ENCODE assay signal across 9 cellular contexts in genomic region chr1:229556551-229556950, GRCh38. TPM values are rescaled to one million over a fixed set of nuclear protein-coding genes. Genes with fewer than 3 reads are reported as not detected.
A peak's percentile ranks its signal among the peaks of the same experiment; 100 is the strongest.
DNase-seq lines count a peak whose midpoint lies in the region; ATAC-seq, FAIRE-seq and TF ChIP-seq lines count a peak whose summit lies in the region.
"Had no signal": no experiment of that assay in that cellular context is flagged by ENCODE, and none has a peak within 500 bp of the region (broad histone marks: within the 10 kb centered on the region; RNA-seq: fewer than 3 reads in every experiment).

No MANE protein-coding gene starts in this region.

- no peak for TF ChIP-seq CTCF in A549 (IDR thresholded peaks at IDR 0.05)
- no peak for TF ChIP-seq CTCF in H9 (conservative IDR thresholded peaks at IDR 0.05)
- TF ChIP-seq CTCF in activated B cell treated with CpG ODN at 0.5 μM for 24 hours (IDR thresholded peaks at IDR 0.05): no peak

- no peak for TF ChIP-seq RAD21 in A549 (conservative IDR thresholded peaks at IDR 0.05 in 1 of 2, IDR thresholded peaks at IDR 0.05 in 1 of 2)

- no peak overlapping the region for H2BK20ac ChIP-seq in H9 (ENCODE audit: low read depth, low read length, poor library complexity, severe bottlenecking)

- no peak overlapping the region for H2BK12ac ChIP-seq in H9 (ENCODE audit: insufficient read length, low read depth, low read length)

- no peak overlapping the region for H2BK120ac ChIP-seq in H9 (ENCODE audit: low read depth, low read length, poor library complexity, severe bottlenecking)

- no peak overlapping the region for H2BK5ac ChIP-seq in H9 (ENCODE audit: insufficient read length, low read length)

- H3K56ac ChIP-seq in H9 (ENCODE audit: insufficient read length, low read depth, low read length): no peak overlapping the region

- ATAC-seq in A549 (no peak), activated B cell treated with CpG ODN at 0.5 μM for 24 hours (ENCODE audit: low read depth) (no peak)

- WGBS in A549 (ENCODE audit: missing lambda C conversion rate): 88% methylated on average over 7 of the region's 7 CpGs
- no CpG with 5 or more reads among the region's 7 CpGs for WGBS in H9 (ENCODE audit: extremely low coverage, insufficient read length, low lambda C conversion rate)

- H3K9ac ChIP-seq in H9 (ENCODE audit: extremely low read depth, insufficient read length, low read length): no peak overlapping the region

- H3K36me3 Mint-ChIP-seq in H9 (ENCODE audit: insufficient read depth in 1 of 3, low read depth in 3 of 3): no peaks in the 10 kb centered on the region; a peak in 1 of 7 replicates
- H3K36me3 Mint-ChIP-seq in activated B cell treated with CpG ODN at 0.5 μM for 24 hours (ENCODE audit: low read depth): peaks cover 9% of the 10 kb centered on the region
- H3K36me3 Mint-ChIP-seq in immature natural killer cell: no peaks in the 10 kb centered on the region

- H3K14ac ChIP-seq in H9 (ENCODE audit: insufficient read depth, low read length): no peak overlapping the region

- no peak overlapping the region for H3K18ac ChIP-seq in H9 (ENCODE audit: insufficient read length, low read depth, low read length)

- peaks cover 3% of the 10 kb centered on the region for H3K23me2 ChIP-seq in H9 (ENCODE audit: insufficient read length, low read depth, low read length, poor library complexity, severe bottlenecking)

- H4K5ac ChIP-seq in H9 (ENCODE audit: insufficient read length, low read depth, low read length): no peak overlapping the region

- H3K27me3 Mint-ChIP-seq in H9 (ENCODE audit: low read depth): peaks cover 4% of the 10 kb centered on the region; the same call in 1 of the 2 replicates
- no peaks in the 10 kb centered on the region for H3K27me3 Mint-ChIP-seq in activated B cell treated with CpG ODN at 0.5 μM for 24 hours
- peaks cover 1 to 4% (median 3%) of the 10 kb centered on the region in 3 donors for H3K27me3 Mint-ChIP-seq in immature natural killer cell (ENCODE audit: low read depth in 3 of 3)

- H2AK5ac ChIP-seq in H9 (ENCODE audit: insufficient read length, low read length): no peak overlapping the region

- peaks cover 17% of the 10 kb centered on the region for H3K4me1 ChIP-seq in A549
- H3K4me1 ChIP-seq in H9 (ENCODE audit: insufficient read depth, low read length): peaks cover 3% of the 10 kb centered on the region; the same call in 1 of the 2 replicates

- no peak overlapping the region for H2BK15ac ChIP-seq in H9 (ENCODE audit: low read depth, low read length)

- H3K4me2 ChIP-seq in A549: peak overlapping the region; percentile 93
- no peak overlapping the region for H3K4me2 ChIP-seq in H9 (ENCODE audit: insufficient read depth, insufficient read length, low read length)

- peak overlapping the region in 1 of 3 experiments; percentile 29; a peak in 1 of 7 replicates for H3K27ac Mint-ChIP-seq in H9
- peak overlapping the region; percentile 46 for H3K27ac Mint-ChIP-seq in activated B cell treated with CpG ODN at 0.5 μM for 24 hours
- peak overlapping the region; percentile 80 to 93 (median 86) for H3K27ac Mint-ChIP-seq in immature natural killer cell

- no peak overlapping the region for H4K91ac ChIP-seq in H9 (ENCODE audit: insufficient read length, low read depth, low read length)

- no peak overlapping the region for H3T11ph ChIP-seq in H9 (ENCODE audit: low read length)

- no peak for TF ChIP-seq EP300 in A549 (IDR thresholded peaks at IDR 0.05)

- no peaks in the 10 kb centered on the region for H4K20me1 ChIP-seq in H9 (ENCODE audit: control insufficient read depth, insufficient read depth, insufficient read length)

- TF ChIP-seq POLR2A in A549 (IDR thresholded peaks at IDR 0.05; ENCODE audit: low read length): no peak

- H3K4me3 Mint-ChIP-seq in H9 (peak overlapping the region; percentile 77 to 87), activated B cell treated with CpG ODN at 0.5 μM for 24 hours (peak overlapping the region; percentile 84), immature natural killer cell (peak overlapping the region; percentile 83 to 95 (median 90))

- H3K4me1 Mint-ChIP-seq in H9 (peaks cover 45 to 46% of the 10 kb centered on the region in 2 experiments), activated B cell treated with CpG ODN at 0.5 μM for 24 hours (peaks cover 33% of the 10 kb centered on the region), immature natural killer cell (peaks cover 51 to 71% of the 10 kb centered on the region in 2 donors)

- H3K9me3 Mint-ChIP-seq in H9 (no peaks in the 10 kb centered on the region), activated B cell treated with CpG ODN at 0.5 μM for 24 hours (no peaks in the 10 kb centered on the region), immature natural killer cell (peaks cover 0 to 2% (median 0%) of the 10 kb centered on the region in 6 donors)

- intact Hi-C loops in activated B cell treated with CpG ODN at 0.5 μM for 24 hours (cut with micrococcal nuclease): loop anchor here (5.0 kb wide), 2 partner anchors 511 to 756 kb away; partner anchors contain the start of gene GALNT2

- peaks cover 3% of the 10 kb centered on the region for H3K79me1 ChIP-seq in H9 (ENCODE audit: insufficient read depth, low read depth, low read length, poor library complexity, severe bottlenecking)

- DNase-seq in A549 (ENCODE audit: low read depth in 1 of 2, low spot score in 1 of 2) (no peak), H9 (no peak), activated B cell treated with CpG ODN at 0.5 μM for 24 hours (no peak), immature natural killer cell (no peak), anterior cingulate cortex (lab: John Stamatoyannopoulos, UW) (no peak), HK-2 (ENCODE audit: unreplicated experiment) (no peak), NCI-H2171 treated with DMSO at 0.1 percent for 48 hours (lab: John Stamatoyannopoulos, UW) (no peak), dermis blood vessel endothelial cell (no peak)
- DNase-seq: NCI-H510A had no signal

- H4K8ac ChIP-seq in H9 (replicated peaks; ENCODE audit: insufficient read length, low read depth, low read length): no peak overlapping the region

- H3K4me3 ChIP-seq in A549: no peak overlapping the region

- no peak overlapping the region for H2AFZ ChIP-seq in H9 (ENCODE audit: low read length)

- no peaks in the 10 kb centered on the region; the same call in 1 of the 2 replicates for H3K79me2 ChIP-seq in H9 (ENCODE audit: insufficient read depth, low read length)

- CTCF ChIA-PET in A549 (lab: Yijun Ruan, JAX) (interaction anchor here (1.2 to 4.0 kb wide), 5 partner anchors 8 to 68 kb away, joined by 3 to 25 read pairs (median 4); no protein-coding TSS in a partner anchor), activated B cell treated with CpG ODN at 0.5 μM for 24 hours (lab: Charles Lee) (interaction anchor here (1.4 to 1.8 kb wide), 2 partner anchors 21 to 74 kb away, joined by 3 read pairs; no protein-coding TSS in a partner anchor)

- POLR2A ChIA-PET in A549 (lab: Yijun Ruan, JAX): interaction anchor here (1.4 kb wide), 1 partner anchor 69 kb away, joined by 3 read pairs; no protein-coding TSS in a partner anchor
- POLR2A ChIA-PET in activated B cell treated with CpG ODN at 0.5 μM for 24 hours (lab: Charles Lee): interaction anchor here (3.6 kb wide), 1 partner anchor 69 kb away, joined by 46 read pairs; the partner anchor contains the start of genes TAF5L and URB2

- FAIRE-seq in A549 (lab: Jason Lieb, UNC): no peak

- no peak overlapping the region for H3K23ac ChIP-seq in H9 (ENCODE audit: insufficient read length, low read depth, low read length)

- H3K27me3 ChIP-seq in H9 (ENCODE audit: insufficient read depth, low read length): no peaks in the 10 kb centered on the region

- H3K27ac ChIP-seq in A549 (no peak overlapping the region), H9 (ENCODE audit: insufficient read length, low read depth, low read length) (no peak overlapping the region)

- H3K9me3 ChIP-seq in A549 (no peaks in the 10 kb centered on the region), H9 (ENCODE audit: control insufficient read depth, low read depth, low read length) (no peaks in the 10 kb centered on the region)

- no peak overlapping the region for H3K4ac ChIP-seq in H9 (ENCODE audit: low read depth, low read length)

TF ChIP-seq in A549, 52 proteins besides CTCF, POLR2A, EP300 and RAD21 (continues in another document):
- no peak for TF ChIP-seq CBX8 (IDR thresholded peaks at IDR 0.05)
- TF ChIP-seq POLR2AphosphoS2 (conservative IDR thresholded peaks at IDR 0.05; ENCODE audit: low read length): no peak
- no peak for TF ChIP-seq SREBF2 (IDR thresholded peaks at IDR 0.05)
- TF ChIP-seq CEBPB (IDR thresholded peaks at IDR 0.05): no peak
- TF ChIP-seq MYC (IDR thresholded peaks at IDR 0.05; ENCODE audit: borderline replicate concordance, low read length): no peak
- TF ChIP-seq ATOH8 (CRISPR knock-in tag; IDR thresholded peaks at IDR 0.05; ENCODE audit: low read depth): no peak
- TF ChIP-seq CHD2 (IDR thresholded peaks at IDR 0.05; ENCODE audit: low read length, partially characterized antibody): no peak
- TF ChIP-seq ZSCAN20 (CRISPR knock-in tag; IDR thresholded peaks at IDR 0.05): no peak

RNA-seq across cellular contexts. Expression of gene ABCB10, which starts 2.0 kb away (rescaled TPM):
- polyA plus RNA-seq in A549 (2011; rRNA removed) (15.1 and 16.3 TPM in 2 replicates), A549 (2017; fragmentation: RNase III; extraction: RNeasy Plus Mini Kit Qiagen cat#74134 plus additional on column Dnase treatment) (12.5 to 13.9 TPM (median 12.9 TPM) in 3 replicates), immature natural killer cell (10 to 100 TPM in 2 of 3 donors, 1 to 10 TPM in 1; 6.3 to 13.6 (median 13.1) TPM)
- 6.3 and 8.9 TPM in 2 replicates for polyA plus RNA-seq in A549 (2012; cell fraction: cytosol; rRNA removed)
- 6.9 and 9.6 TPM in 2 replicates for polyA plus RNA-seq in A549 (2012; cell fraction: nucleus; rRNA removed)
- 13.7 and 14.3 TPM in 2 replicates for polyA minus RNA-seq in A549 (2011; rRNA and poly(A)+ RNA removed)
- total RNA-seq in H9 (2021) (13.8 and 14.5 TPM in 2 replicates), activated B cell treated with CpG ODN at 0.5 μM for 24 hours (11.7 and 14.5 TPM in 2 replicates), dermis blood vessel endothelial cell (35.7 and 36.8 TPM in 2 replicates)

RNA-seq across cellular contexts. Expression of gene NUP133, which starts 48.4 kb away (rescaled TPM):
- polyA plus RNA-seq in A549 (2011; rRNA removed) (43.2 and 45.9 TPM in 2 replicates), A549 (2017; fragmentation: RNase III; extraction: RNeasy Plus Mini Kit Qiagen cat#74134 plus additional on column Dnase treatment) (19.7 to 20.6 TPM (median 19.8 TPM) in 3 replicates), immature natural killer cell (10 to 100 TPM; 17.5 to 20.0 (median 18.5) TPM)
- 9.5 and 17.0 TPM in 2 replicates for polyA plus RNA-seq in A549 (2012; cell fraction: cytosol; rRNA removed)
- polyA plus RNA-seq in A549 (2012; cell fraction: nucleus; rRNA removed): 13.1 and 14.9 TPM in 2 replicates
- 31.2 and 33.7 TPM in 2 replicates for polyA minus RNA-seq in A549 (2011; rRNA and poly(A)+ RNA removed)
- total RNA-seq in H9 (2021) (67.2 and 71.3 TPM in 2 replicates), activated B cell treated with CpG ODN at 0.5 μM for 24 hours (49.6 and 56.2 TPM in 2 replicates), dermis blood vessel endothelial cell (40.0 and 50.0 TPM in 2 replicates)
